Comparison of ENCODE assay signal across 1 cellular context in genomic region chr4:89056953-89057398, GRCh38.
TF ChIP-seq lines count a peak whose summit lies in the region.

Gene FAM13A, minus strand, starts transcription at chr4:89057185. Its CDS starts 221 bp downstream, at chr4:89056964.

TF ChIP-seq in K562, 482 proteins besides CTCF, POLR2A, EP300 and RAD21 (continued from another document and continues in another):
- no peak for TF ChIP-seq CLOCK (CRISPR knock-in tag; IDR thresholded peaks at IDR 0.05; ENCODE audit: borderline replicate concordance)
- TF ChIP-seq ZNF592 (IDR thresholded peaks at IDR 0.05), result peak; percentile 56
- TF ChIP-seq SMARCA4 (IDR thresholded peaks at IDR 0.05), result peak; percentile 57
- TF ChIP-seq RBM15 (IDR thresholded peaks at IDR 0.05; ENCODE audit: insufficient read depth, low read length), result no peak
- peak; percentile 57 for TF ChIP-seq ZFX (CRISPR knock-in tag; IDR thresholded peaks at IDR 0.05)
- no peak for TF ChIP-seq SAFB (IDR thresholded peaks at IDR 0.05; ENCODE audit: borderline replicate concordance, low read depth, low read length)
- TF ChIP-seq ZBTB33 (CRISPR knock-in tag; IDR thresholded peaks at IDR 0.05), result no peak
- peak; percentile 84 for TF ChIP-seq TAF7 (tag; IDR thresholded peaks at IDR 0.05)
- no peak for TF ChIP-seq CSDE1 (IDR thresholded peaks at IDR 0.05)
- no peak for TF ChIP-seq POLR2AphosphoS2 (IDR thresholded peaks at IDR 0.05; ENCODE audit: low read length)
- no peak for TF ChIP-seq RBM25 (IDR thresholded peaks at IDR 0.05; ENCODE audit: low read depth, low read length, severe bottlenecking)
- no peak for TF ChIP-seq DMBX1 (CRISPR knock-in tag; IDR thresholded peaks at IDR 0.05; ENCODE audit: borderline replicate concordance)
- 0 out of 2 replicates have a peak, but pooled peaks have one; percentile 16 for TF ChIP-seq ZEB2 (IDR thresholded peaks at IDR 0.05)
- TF ChIP-seq TCF15 (CRISPR knock-in tag; IDR thresholded peaks at IDR 0.05), result no peak
- TF ChIP-seq TRIM28 (IDR thresholded peaks at IDR 0.05), result peak; percentile 88
- TF ChIP-seq NR4A1 (CRISPR knock-in tag; IDR thresholded peaks at IDR 0.05), result no peak
- no peak for TF ChIP-seq NR4A1 (tag; IDR thresholded peaks at IDR 0.05)
- TF ChIP-seq ZNF79 (CRISPR knock-in tag; IDR thresholded peaks at IDR 0.05; ENCODE audit: low read depth), result no peak
- no peak for TF ChIP-seq CHD4 (IDR thresholded peaks at IDR 0.05; ENCODE audit: insufficient read depth, insufficient replicate concordance, low read depth, low read length, poor library complexity, severe bottlenecking)
- TF ChIP-seq ZNF311 (CRISPR knock-in tag; IDR thresholded peaks at IDR 0.05), result no peak
- no peak for TF ChIP-seq CBX8 (IDR thresholded peaks at IDR 0.05; ENCODE audit: borderline replicate concordance, extremely low read depth, low read depth, low read length, poor library complexity, severe bottlenecking)
- no peak for TF ChIP-seq HIVEP1 (CRISPR knock-in tag; IDR thresholded peaks at IDR 0.05)
- TF ChIP-seq ZMIZ1 (IDR thresholded peaks at IDR 0.05; ENCODE audit: low read depth in 2 of 2, low read length in 2 of 2), result no peak
- TF ChIP-seq TAF9B (IDR thresholded peaks at IDR 0.05; ENCODE audit: partially characterized antibody), result peak; percentile 80
- TF ChIP-seq KLF10 (CRISPR knock-in tag; IDR thresholded peaks at IDR 0.05), result no peak
- no peak for TF ChIP-seq BRCA1 (IDR thresholded peaks at IDR 0.05)
- no peak for TF ChIP-seq BRCA1 (CRISPR knock-in tag; IDR thresholded peaks at IDR 0.05)
- no peak for TF ChIP-seq KAT2B (IDR thresholded peaks at IDR 0.05; ENCODE audit: low read depth, low read length)
- TF ChIP-seq AFF4 (CRISPR knock-in tag; IDR thresholded peaks at IDR 0.05), result no peak
- no peak for TF ChIP-seq RHOXF2B (CRISPR knock-in tag; conservative IDR thresholded peaks at IDR 0.05)
- TF ChIP-seq NFIX (CRISPR knock-in tag; IDR thresholded peaks at IDR 0.05; ENCODE audit: low read depth), result no peak
- TF ChIP-seq ZBTB26 (CRISPR knock-in tag; IDR thresholded peaks at IDR 0.05), result no peak
- TF ChIP-seq UBTF (IDR thresholded peaks at IDR 0.05; ENCODE audit: borderline replicate concordance in 1 of 2, low read depth in 2 of 2, low read length in 2 of 2), result no peak
- TF ChIP-seq TAF1 (IDR thresholded peaks at IDR 0.05; ENCODE audit: control insufficient read depth, extremely low read depth, insufficient read depth, low read length, severe bottlenecking), result peak; percentile 89
- TF ChIP-seq FOXM1 (IDR thresholded peaks at IDR 0.05; ENCODE audit: low read depth), result peak; percentile 39; the same call in 1 of the 2 replicates
- TF ChIP-seq FOXM1 (CRISPR knock-in tag; IDR thresholded peaks at IDR 0.05; ENCODE audit: low read depth), result no peak
- TF ChIP-seq SMAD3 (CRISPR knock-in tag; conservative IDR thresholded peaks at IDR 0.05), result no peak
- no peak for TF ChIP-seq HDAC8 (tag; IDR thresholded peaks at IDR 0.05)
- TF ChIP-seq ZNF146 (CRISPR knock-in tag; IDR thresholded peaks at IDR 0.05; ENCODE audit: unreplicated experiment), result no peak
- TF ChIP-seq ZNF232 (CRISPR knock-in tag; IDR thresholded peaks at IDR 0.05), result no peak
- TF ChIP-seq PHF20 (IDR thresholded peaks at IDR 0.05; ENCODE audit: partially characterized antibody), result peak; percentile 38
